ENCODE assay signal across 12 cellular contexts in genomic region chr6:13702809-13703302, GRCh38. TPM values are rescaled to one million over a fixed set of nuclear protein-coding genes. Genes with fewer than 3 reads are reported as not detected.
DNase-seq lines count a peak whose midpoint lies in the region; ATAC-seq and TF ChIP-seq lines count a peak whose summit lies in the region.
"Had no signal": no experiment of that assay in that cellular context is flagged by ENCODE, and none has a peak within 500 bp of the region (broad histone marks: within the 10 kb centered on the region; RNA-seq: fewer than 3 reads in every experiment).

No MANE protein-coding gene starts in this region.

- H3K27me3 ChIP-seq in BLaER1: no peaks in the 10 kb centered on the region
- no peaks in the 10 kb centered on the region for H3K27me3 ChIP-seq in Peyer's patch
- H3K27me3 ChIP-seq: cardiac muscle cell had no signal

- peaks cover 33% of the 10 kb centered on the region for H3K4me1 ChIP-seq in BLaER1
- peaks cover 0 to 18% (median 2%) of the 10 kb centered on the region in 4 donors for H3K4me1 ChIP-seq in Peyer's patch

- H3K36me3 Mint-ChIP-seq in activated CD4-positive, alpha-beta T cell treated with anti-CD3 and anti-CD28 coated beads for 36 hours (ENCODE audit: low read depth): peaks cover 15% of the 10 kb centered on the region

- H3K4me3 ChIP-seq in BLaER1 (no peak overlapping the region), NB4 (ENCODE audit: low read depth, low read length) (no peak overlapping the region), Peyer's patch (no peak overlapping the region)
- H3K4me3 ChIP-seq: cardiac muscle cell had no signal

- ATAC-seq in GM21515 (IDR thresholded peaks at IDR 0.05; ENCODE audit: unreplicated experiment) (peak; percentile 63), HG03571 (IDR thresholded peaks at IDR 0.05; ENCODE audit: unreplicated experiment) (no peak)
- no peak for ATAC-seq in activated CD4-positive, alpha-beta T cell treated with anti-CD3 and anti-CD28 coated beads for 36 hours

- H4K20me1 ChIP-seq in BLaER1: peaks cover 100% of the 10 kb centered on the region

- no peak overlapping the region for H3K4me3 Mint-ChIP-seq in activated CD4-positive, alpha-beta T cell treated with anti-CD3 and anti-CD28 coated beads for 36 hours
- H3K4me3 Mint-ChIP-seq: activated CD4-positive, alpha-beta T cell treated with anti-CD3 and anti-CD28 coated beads, Interleukin-2, amount 10 ng/mL, durations not matched to agents 24 days and 14 days had no signal

- intact Hi-C loops in activated CD4-positive, alpha-beta T cell treated with anti-CD3 and anti-CD28 coated beads for 36 hours (cut with DNase I, micrococcal nuclease): no loop called here

- CTCF ChIA-PET in activated CD4-positive, alpha-beta T cell treated with anti-CD3 and anti-CD28 coated beads for 36 hours (lab: Charles Lee): interaction anchor here (1.4 to 2.1 kb wide), 2 partner anchors 7 to 12 kb away, joined by 6 to 10 read pairs; no protein-coding TSS in a partner anchor

- peaks cover 66% of the 10 kb centered on the region for H3K36me3 ChIP-seq in BLaER1
- H3K36me3 ChIP-seq in Peyer's patch: no peaks in the 10 kb centered on the region
- H3K36me3 ChIP-seq: cardiac muscle cell had no signal

- peaks cover 27% of the 10 kb centered on the region for H3K9me3 ChIP-seq in BLaER1
- no peaks in the 10 kb centered on the region for H3K9me3 ChIP-seq in Peyer's patch

- H3K9ac ChIP-seq in BLaER1: no peak overlapping the region

- peak overlapping the region; percentile 17 for H3K4me2 ChIP-seq in BLaER1

- POLR2A ChIA-PET in activated CD4-positive, alpha-beta T cell treated with anti-CD3 and anti-CD28 coated beads for 36 hours (lab: Charles Lee): no interaction called here

- H3K27me3 Mint-ChIP-seq in activated CD4-positive, alpha-beta T cell treated with anti-CD3 and anti-CD28 coated beads for 36 hours: no peaks in the 10 kb centered on the region
- H3K27me3 Mint-ChIP-seq: activated CD4-positive, alpha-beta T cell treated with anti-CD3 and anti-CD28 coated beads, Interleukin-2, amount 10 ng/mL, durations not matched to agents 24 days and 14 days had no signal

- DNase-seq in NB4 (ENCODE audit: low read depth) (peak; percentile 86), epithelial cell of prostate (ENCODE audit: low read depth, low spot score) (no peak), Peyer's patch (no peak), dermis blood vessel endothelial cell (no peak)
- DNase-seq in activated CD4-positive, alpha-beta T cell treated with anti-CD3 and anti-CD28 coated beads for 36 hours: no peak
- DNase-seq: EL, SHP77 had no signal

- no peak for TF ChIP-seq POLR2A in NB4 (IDR thresholded peaks at IDR 0.05; ENCODE audit: extremely low read depth, insufficient read length)
- TF ChIP-seq POLR2A in Peyer's patch (IDR thresholded peaks at IDR 0.05): no peak

- TF ChIP-seq CTCF in NB4 (IDR thresholded peaks at IDR 0.05; ENCODE audit: low read depth, low read length) (no peak), Peyer's patch (IDR thresholded peaks at IDR 0.05) (no peak)

- no peak overlapping the region for H3K27ac Mint-ChIP-seq in activated CD4-positive, alpha-beta T cell treated with anti-CD3 and anti-CD28 coated beads for 36 hours
- H3K27ac Mint-ChIP-seq: activated CD4-positive, alpha-beta T cell treated with anti-CD3 and anti-CD28 coated beads, Interleukin-2, amount 10 ng/mL, durations not matched to agents 24 days and 14 days had no signal

- no peaks in the 10 kb centered on the region for H3K9me3 Mint-ChIP-seq in activated CD4-positive, alpha-beta T cell treated with anti-CD3 and anti-CD28 coated beads for 36 hours (ENCODE audit: low read depth)
- H3K9me3 Mint-ChIP-seq: activated CD4-positive, alpha-beta T cell treated with anti-CD3 and anti-CD28 coated beads, Interleukin-2, amount 10 ng/mL, durations not matched to agents 24 days and 14 days had no signal

- H3K27ac ChIP-seq in BLaER1: no peak overlapping the region
- H3K27ac ChIP-seq in epithelial cell of prostate: peak overlapping the region; percentile 52
- H3K27ac ChIP-seq in Peyer's patch: no peak overlapping the region
- H3K27ac ChIP-seq: cardiac muscle cell had no signal

- H3K4me1 Mint-ChIP-seq in activated CD4-positive, alpha-beta T cell treated with anti-CD3 and anti-CD28 coated beads for 36 hours: peaks cover 35% of the 10 kb centered on the region

RNA-seq across cellular contexts. Expression of gene RANBP9, which starts 8.8 kb away (rescaled TPM):
- total RNA-seq in Peyer's patch: 10 to 100 TPM; 26.2 to 49.5 (median 31.3) TPM
- total RNA-seq in activated CD4-positive, alpha-beta T cell treated with anti-CD3 and anti-CD28 coated beads for 36 hours: 10 to 100 TPM; 50.8 to 65.0 TPM
- 23.3 and 62.5 TPM in 2 replicates for total RNA-seq in dermis blood vessel endothelial cell
